1 cellular context compared by ENCODE assay signal in genomic region chr3:113695818-113696645, GRCh38.
TF ChIP-seq lines count a peak whose summit lies in the region.

USF3 (minus strand) TSS chr3:113696642; CDS start chr3:113674878, 21,764 bp downstream.

TF ChIP-seq in HepG2, 621 proteins besides CTCF, POLR2A, EP300 and RAD21 (continued from another document and continues in another):
- no peak for TF ChIP-seq ZBTB40 (IDR thresholded peaks at IDR 0.05)
- no peak for TF ChIP-seq ZBTB40 (CRISPR knock-in tag; IDR thresholded peaks at IDR 0.05)
- TF ChIP-seq ZBTB14 (CRISPR knock-in tag; IDR thresholded peaks at IDR 0.05) = no peak
- no peak for TF ChIP-seq RNF2 (conservative IDR thresholded peaks at IDR 0.05; ENCODE audit: low read depth)
- TF ChIP-seq POGZ (CRISPR knock-in tag; IDR thresholded peaks at IDR 0.05) = 0 out of 2 replicates have a peak, but pooled peaks have one; percentile 20
- TF ChIP-seq ZBTB7A (CRISPR knock-in tag; IDR thresholded peaks at IDR 0.05) = no peak
- no peak for TF ChIP-seq NFYC (CRISPR knock-in tag; IDR thresholded peaks at IDR 0.05)
- no peak for TF ChIP-seq KAT2B (IDR thresholded peaks at IDR 0.05; ENCODE audit: borderline replicate concordance, low read depth, low read length)
- peak; percentile 52 for TF ChIP-seq ZNF430 (CRISPR knock-in tag; IDR thresholded peaks at IDR 0.05)
- TF ChIP-seq ZNF496 (CRISPR knock-in tag; IDR thresholded peaks at IDR 0.05; ENCODE audit: insufficient replicate concordance) = no peak
- no peak for TF ChIP-seq ZNF766 (CRISPR knock-in tag; IDR thresholded peaks at IDR 0.05; ENCODE audit: borderline replicate concordance)
- TF ChIP-seq ZNF20 (CRISPR knock-in tag; IDR thresholded peaks at IDR 0.05) = no peak
- TF ChIP-seq ATF3 (CRISPR knock-in tag; IDR thresholded peaks at IDR 0.05) = no peak
- TF ChIP-seq ZNF660 (CRISPR knock-in tag; IDR thresholded peaks at IDR 0.05; ENCODE audit: borderline replicate concordance, low read depth) = no peak
- no peak for TF ChIP-seq NPAS2 (CRISPR knock-in tag; IDR thresholded peaks at IDR 0.05; ENCODE audit: borderline replicate concordance)
- no peak for TF ChIP-seq LRRFIP1 (CRISPR knock-in tag; conservative IDR thresholded peaks at IDR 0.05)
- no peak for TF ChIP-seq ZNF549 (CRISPR knock-in tag; IDR thresholded peaks at IDR 0.05)
- 0 out of 2 replicates have a peak, but pooled peaks have one; percentile 22 for TF ChIP-seq ZNF784 (CRISPR knock-in tag; IDR thresholded peaks at IDR 0.05; ENCODE audit: borderline replicate concordance)
- TF ChIP-seq REXO4 (CRISPR knock-in tag; IDR thresholded peaks at IDR 0.05; ENCODE audit: borderline replicate concordance) = no peak
- TF ChIP-seq KDM5B (CRISPR knock-in tag; IDR thresholded peaks at IDR 0.05; ENCODE audit: borderline replicate concordance) = no peak
- TF ChIP-seq SNRNP70 (IDR thresholded peaks at IDR 0.05; ENCODE audit: low read depth, low read length) = no peak
- no peak for TF ChIP-seq TBP (CRISPR knock-in tag; IDR thresholded peaks at IDR 0.05)
- TF ChIP-seq ZNF30 (CRISPR knock-in tag; IDR thresholded peaks at IDR 0.05) = no peak
- no peak for TF ChIP-seq SKIL (CRISPR knock-in tag; IDR thresholded peaks at IDR 0.05; ENCODE audit: borderline replicate concordance)
- no peak for TF ChIP-seq HHEX (CRISPR knock-in tag; IDR thresholded peaks at IDR 0.05)
- TF ChIP-seq RFX1 (IDR thresholded peaks at IDR 0.05) = no peak
- no peak for TF ChIP-seq NFIC (IDR thresholded peaks at IDR 0.05; ENCODE audit: low read length)
- TF ChIP-seq ZNF792 (CRISPR knock-in tag; IDR thresholded peaks at IDR 0.05) = no peak
- TF ChIP-seq HINFP (CRISPR knock-in tag; IDR thresholded peaks at IDR 0.05; ENCODE audit: low read depth) = no peak
- no peak for TF ChIP-seq MXD1 (CRISPR knock-in tag; IDR thresholded peaks at IDR 0.05)
- TF ChIP-seq ZNF646 (CRISPR knock-in tag; IDR thresholded peaks at IDR 0.05) = no peak
- TF ChIP-seq ZNF510 (CRISPR knock-in tag; IDR thresholded peaks at IDR 0.05; ENCODE audit: low read depth) = no peak
- TF ChIP-seq ARNT2 (CRISPR knock-in tag; IDR thresholded peaks at IDR 0.05; ENCODE audit: low read depth) = peak; percentile 65
- TF ChIP-seq ZMAT3 (CRISPR knock-in tag; conservative IDR thresholded peaks at IDR 0.05) = no peak
